Comparison of ENCODE assay signal across 8 cellular contexts in genomic region chr2:240024766-240025165, GRCh38. TPM values are rescaled to one million over a fixed set of nuclear protein-coding genes. Genes with fewer than 3 reads are reported as not detected.
DNase-seq lines count a peak whose midpoint lies in the region; ATAC-seq and TF ChIP-seq lines count a peak whose summit lies in the region.

No MANE protein-coding gene starts in this region.

- H3K27ac ChIP-seq in endodermal cell (ENCODE audit: low read depth, low read length) (no peak overlapping the region), aorta (ENCODE audit: low read depth in 1 of 2, low read length in 2 of 2) (peak overlapping the region in 1 of 2 donors; percentile 20)
- peak overlapping the region; percentile 99 for H3K27ac ChIP-seq in naive thymus-derived CD4-positive, alpha-beta T cell (ENCODE audit: low read depth, low read length)

- peak overlapping the region; percentile 96 for H3K27ac Mint-ChIP-seq in T-helper 2 cell treated with Interferon-gamma antibody and Interleukin-4, amounts not matched to agents 5 μg/mL and 100 μg/mL, for 36 hours
- peak overlapping the region; percentile 89 for H3K27ac Mint-ChIP-seq in endodermal cell
- H3K27ac Mint-ChIP-seq in naive thymus-derived CD4-positive, alpha-beta T cell, result peak overlapping the region; percentile 76 to 99 (median 94)

- H3K36me3 Mint-ChIP-seq in T-helper 2 cell treated with Interferon-gamma antibody and Interleukin-4, amounts not matched to agents 5 μg/mL and 100 μg/mL, for 36 hours (ENCODE audit: low read depth), result peaks cover 8% of the 10 kb centered on the region
- peaks cover 17% of the 10 kb centered on the region for H3K36me3 Mint-ChIP-seq in endodermal cell (ENCODE audit: low read depth)
- peaks cover 1 to 11% (median 8%) of the 10 kb centered on the region in 5 donors for H3K36me3 Mint-ChIP-seq in naive thymus-derived CD4-positive, alpha-beta T cell

- H3K27me3 Mint-ChIP-seq in T-helper 2 cell treated with Interferon-gamma antibody and Interleukin-4, amounts not matched to agents 5 μg/mL and 100 μg/mL, for 36 hours (ENCODE audit: low read depth), result peaks cover 2% of the 10 kb centered on the region
- peaks cover 23% of the 10 kb centered on the region for H3K27me3 Mint-ChIP-seq in endodermal cell (ENCODE audit: insufficient read depth)
- H3K27me3 Mint-ChIP-seq in naive thymus-derived CD4-positive, alpha-beta T cell, result peaks cover 0 to 9% (median 6%) of the 10 kb centered on the region in 5 donors

- CTCF ChIA-PET in naive thymus-derived CD4-positive, alpha-beta T cell (lab: Charles Lee), result no interaction called here

- H3K9me3 ChIP-seq in endodermal cell (ENCODE audit: control insufficient read depth, low read length), result no peaks in the 10 kb centered on the region
- no peaks in the 10 kb centered on the region for H3K9me3 ChIP-seq in naive thymus-derived CD4-positive, alpha-beta T cell (ENCODE audit: control insufficient read depth in 2 of 3, low read length in 3 of 3)
- no peaks in the 10 kb centered on the region for H3K9me3 ChIP-seq in aorta (ENCODE audit: control insufficient read depth, low read length)

- peaks cover 29% of the 10 kb centered on the region for H3K27me3 ChIP-seq in endodermal cell (ENCODE audit: control insufficient read depth, insufficient read depth, low read length, poor library complexity, severe bottlenecking)
- no peaks in the 10 kb centered on the region for H3K27me3 ChIP-seq in naive thymus-derived CD4-positive, alpha-beta T cell (ENCODE audit: control insufficient read depth in 2 of 2, insufficient read depth in 2 of 2, low read length in 2 of 2)
- H3K27me3 ChIP-seq in aorta (ENCODE audit: control insufficient read depth in 1 of 2, insufficient read depth in 2 of 2, low read length in 1 of 2), result no peaks in the 10 kb centered on the region

- peaks cover 15% of the 10 kb centered on the region for H3K4me1 Mint-ChIP-seq in T-helper 2 cell treated with Interferon-gamma antibody and Interleukin-4, amounts not matched to agents 5 μg/mL and 100 μg/mL, for 36 hours (ENCODE audit: low read depth)
- peaks cover 9% of the 10 kb centered on the region for H3K4me1 Mint-ChIP-seq in endodermal cell
- peaks cover 15 to 37% (median 33%) of the 10 kb centered on the region in 7 donors for H3K4me1 Mint-ChIP-seq in naive thymus-derived CD4-positive, alpha-beta T cell

- H3K36me3 ChIP-seq in endodermal cell (ENCODE audit: control insufficient read depth, insufficient read depth, low read length) (peaks cover 17% of the 10 kb centered on the region), aorta (ENCODE audit: control insufficient read depth in 1 of 2, insufficient read depth in 2 of 2, low read length in 1 of 2) (peaks cover 0 to 5% of the 10 kb centered on the region in 2 donors)
- peaks cover 0 to 25% (median 8%) of the 10 kb centered on the region in 3 experiments for H3K36me3 ChIP-seq in naive thymus-derived CD4-positive, alpha-beta T cell (ENCODE audit: control insufficient read depth in 2 of 3, insufficient read depth in 3 of 3, low read length in 3 of 3)

- H3K4me1 ChIP-seq in endodermal cell (ENCODE audit: control insufficient read depth, insufficient read depth, low read length) (no peaks in the 10 kb centered on the region), aorta (ENCODE audit: control insufficient read depth in 1 of 2, insufficient read depth in 2 of 2, low read length in 2 of 2) (no peaks in the 10 kb centered on the region)
- H3K4me1 ChIP-seq in naive thymus-derived CD4-positive, alpha-beta T cell (ENCODE audit: control insufficient read depth in 2 of 2, insufficient read depth in 2 of 2, low read length in 2 of 2), result peaks cover 8 to 15% of the 10 kb centered on the region in 2 donors

- ATAC-seq in HG03064 (IDR thresholded peaks at IDR 0.05; ENCODE audit: low read depth, unreplicated experiment), result peak; percentile 15
- ATAC-seq in naive thymus-derived CD4-positive, alpha-beta T cell, result peak; percentile 28
- no peak for ATAC-seq in aorta (ENCODE audit: low FRiP score)

- POLR2A ChIA-PET in naive thymus-derived CD4-positive, alpha-beta T cell (lab: Charles Lee), result interaction anchor here (0.6 to 1.7 kb wide), 2 partner anchors 18 to 541 kb away, joined by 3 to 4 read pairs; no protein-coding TSS in a partner anchor

- WGBS in endodermal cell (ENCODE audit: insufficient coverage in 1 of 2, insufficient read length in 1 of 2), 2 experiments, result 0% methylated on average over 2 to 22 of the region's 22 CpGs
- 0 to 1% methylated on average over 22 of the region's 22 CpGs for WGBS in aorta, 2 donors

- peak overlapping the region; percentile 56 for H3K9ac ChIP-seq in endodermal cell (ENCODE audit: extremely low read depth, low read length, poor library complexity, severe bottlenecking)

- H3K4me3 Mint-ChIP-seq in T-helper 2 cell treated with Interferon-gamma antibody and Interleukin-4, amounts not matched to agents 5 μg/mL and 100 μg/mL, for 36 hours, result peak overlapping the region; percentile 97
- peak overlapping the region; percentile 92 for H3K4me3 Mint-ChIP-seq in endodermal cell
- peak overlapping the region; percentile 84 to 96 (median 94) for H3K4me3 Mint-ChIP-seq in naive thymus-derived CD4-positive, alpha-beta T cell

- intact Hi-C loops in naive thymus-derived CD4-positive, alpha-beta T cell (cut with micrococcal nuclease), result loop anchor here (1.0 to 10.0 kb wide), 7 partner anchors 80 to 1740 kb away; partner anchors contain the start of genes COPS9 (in 2 of the 2), HDAC4 (in 2 of the 2), GPC1 (in 1 of the 2) and PER2 (in 1 of the 2)
- intact Hi-C loops in aorta (cut with DNase I), result loop anchor here in 1 of 2 donors (10.0 kb wide), 1 partner anchor 560 kb away; no protein-coding TSS in a partner anchor

- no peaks in the 10 kb centered on the region for H3K9me3 Mint-ChIP-seq in T-helper 2 cell treated with Interferon-gamma antibody and Interleukin-4, amounts not matched to agents 5 μg/mL and 100 μg/mL, for 36 hours
- peaks cover 6% of the 10 kb centered on the region for H3K9me3 Mint-ChIP-seq in endodermal cell
- peaks cover 0 to 2% (median 0%) of the 10 kb centered on the region in 11 donors for H3K9me3 Mint-ChIP-seq in naive thymus-derived CD4-positive, alpha-beta T cell

- TF ChIP-seq CTCF in endodermal cell (conservative IDR thresholded peaks at IDR 0.05), result no peak

- peak overlapping the region; percentile 85 for H3K4me3 ChIP-seq in endodermal cell (ENCODE audit: low read length)
- H3K4me3 ChIP-seq in naive thymus-derived CD4-positive, alpha-beta T cell (ENCODE audit: low read length), result peak overlapping the region; percentile 99
- H3K4me3 ChIP-seq in aorta (ENCODE audit: low read length in 2 of 2), result peak overlapping the region; percentile 83 to 86

- peak; percentile 8 for DNase-seq in NCI-H146 (lab: John Stamatoyannopoulos, UW)
- DNase-seq in NCI-H146 treated with DMSO at 0.1 percent for 48 hours (lab: John Stamatoyannopoulos, UW; ENCODE audit: unreplicated experiment), result no peak
- DNase-seq in T-helper 2 cell treated with Interferon-gamma antibody and Interleukin-4, amounts not matched to agents 5 μg/mL and 100 μg/mL, for 36 hours (ENCODE audit: low spot score), result no peak
- DNase-seq in endodermal cell, result no peak
- peak in 1 of 9 donors; percentile 25 for DNase-seq in naive thymus-derived CD4-positive, alpha-beta T cell
- DNase-seq in aorta, result no peak
- no peak for DNase-seq in DMS79 treated with DMSO at 0.1 percent for 48 hours (lab: John Stamatoyannopoulos, UW)

RNA-seq across cellular contexts. Expression of gene NDUFA10, which starts 0.4 kb away (rescaled TPM):
- total RNA-seq in endodermal cell (100 to 1,000 TPM in 1 of 2 donors, 10 to 100 TPM in 1; 95.8 to 101 TPM), aorta (10 to 100 TPM; 70.1 to 80.8 TPM)
- polyA plus RNA-seq in endodermal cell (2013, experiment 1 of 2), result 92.5 TPM
- 85.8 TPM for polyA plus RNA-seq in endodermal cell (2013, experiment 2 of 2)
- 100 to 1,000 TPM in 1 of 5 experiments, 10 to 100 TPM in 4; 92.1 to 106 (median 92.5) TPM for total RNA-seq in naive thymus-derived CD4-positive, alpha-beta T cell
- polyA plus RNA-seq in naive thymus-derived CD4-positive, alpha-beta T cell, result 100 to 1,000 TPM; 134 to 136 TPM
- 100 to 1,000 TPM in 1 of 2 donors, 10 to 100 TPM in 1; 37.7 to 102 TPM for polyA plus RNA-seq in aorta

RNA-seq across cellular contexts. Expression of gene OR6B2, which starts 5.5 kb away (rescaled TPM):
- total RNA-seq in endodermal cell (not detected), aorta (not detected)
- polyA plus RNA-seq in endodermal cell (2013, experiment 1 of 2), result not detected
- polyA plus RNA-seq in endodermal cell (2013, experiment 2 of 2), result not detected
- total RNA-seq in naive thymus-derived CD4-positive, alpha-beta T cell, result not detected
- polyA plus RNA-seq in naive thymus-derived CD4-positive, alpha-beta T cell, result not detected
- polyA plus RNA-seq in aorta, result not detected

RNA-seq across cellular contexts. Expression of gene OR6B3, which starts 28.6 kb away (rescaled TPM):
- total RNA-seq in endodermal cell (not detected), aorta (not detected)
- polyA plus RNA-seq in endodermal cell (2013, experiment 1 of 2), result not detected
- not detected for polyA plus RNA-seq in endodermal cell (2013, experiment 2 of 2)
- total RNA-seq in naive thymus-derived CD4-positive, alpha-beta T cell, result not detected
- polyA plus RNA-seq in naive thymus-derived CD4-positive, alpha-beta T cell, result not detected
- polyA plus RNA-seq in aorta, result not detected
